ENCODE assay signal across 3 cellular contexts in the genomic region with DNA sequence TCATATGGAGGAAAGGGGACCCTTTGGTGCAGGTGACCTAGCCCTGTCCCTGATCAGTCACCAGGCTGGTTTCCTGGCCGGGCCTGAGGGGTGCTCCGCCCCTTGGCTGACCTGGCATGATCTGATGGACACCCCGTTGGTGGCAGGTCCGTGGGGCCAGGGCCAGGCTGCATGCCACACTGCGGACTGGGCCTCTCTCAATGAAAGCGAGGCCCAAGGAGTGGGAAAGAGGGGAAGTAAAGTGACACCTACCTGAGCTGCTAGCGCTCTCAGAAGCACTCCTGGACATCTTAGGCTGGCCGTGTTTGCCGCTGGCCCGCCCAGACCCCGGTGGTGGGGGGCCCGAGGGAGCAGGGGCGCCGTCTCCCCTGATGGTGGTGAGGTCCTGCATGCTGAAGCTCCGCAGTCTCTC.
TF ChIP-seq lines count a peak whose summit lies in the region.

No MANE protein-coding gene starts in this region.

TF ChIP-seq in GM23338, 12 proteins besides CTCF, POLR2A, EP300 and RAD21 (continues in another document):
- TF ChIP-seq, protein P1, sequence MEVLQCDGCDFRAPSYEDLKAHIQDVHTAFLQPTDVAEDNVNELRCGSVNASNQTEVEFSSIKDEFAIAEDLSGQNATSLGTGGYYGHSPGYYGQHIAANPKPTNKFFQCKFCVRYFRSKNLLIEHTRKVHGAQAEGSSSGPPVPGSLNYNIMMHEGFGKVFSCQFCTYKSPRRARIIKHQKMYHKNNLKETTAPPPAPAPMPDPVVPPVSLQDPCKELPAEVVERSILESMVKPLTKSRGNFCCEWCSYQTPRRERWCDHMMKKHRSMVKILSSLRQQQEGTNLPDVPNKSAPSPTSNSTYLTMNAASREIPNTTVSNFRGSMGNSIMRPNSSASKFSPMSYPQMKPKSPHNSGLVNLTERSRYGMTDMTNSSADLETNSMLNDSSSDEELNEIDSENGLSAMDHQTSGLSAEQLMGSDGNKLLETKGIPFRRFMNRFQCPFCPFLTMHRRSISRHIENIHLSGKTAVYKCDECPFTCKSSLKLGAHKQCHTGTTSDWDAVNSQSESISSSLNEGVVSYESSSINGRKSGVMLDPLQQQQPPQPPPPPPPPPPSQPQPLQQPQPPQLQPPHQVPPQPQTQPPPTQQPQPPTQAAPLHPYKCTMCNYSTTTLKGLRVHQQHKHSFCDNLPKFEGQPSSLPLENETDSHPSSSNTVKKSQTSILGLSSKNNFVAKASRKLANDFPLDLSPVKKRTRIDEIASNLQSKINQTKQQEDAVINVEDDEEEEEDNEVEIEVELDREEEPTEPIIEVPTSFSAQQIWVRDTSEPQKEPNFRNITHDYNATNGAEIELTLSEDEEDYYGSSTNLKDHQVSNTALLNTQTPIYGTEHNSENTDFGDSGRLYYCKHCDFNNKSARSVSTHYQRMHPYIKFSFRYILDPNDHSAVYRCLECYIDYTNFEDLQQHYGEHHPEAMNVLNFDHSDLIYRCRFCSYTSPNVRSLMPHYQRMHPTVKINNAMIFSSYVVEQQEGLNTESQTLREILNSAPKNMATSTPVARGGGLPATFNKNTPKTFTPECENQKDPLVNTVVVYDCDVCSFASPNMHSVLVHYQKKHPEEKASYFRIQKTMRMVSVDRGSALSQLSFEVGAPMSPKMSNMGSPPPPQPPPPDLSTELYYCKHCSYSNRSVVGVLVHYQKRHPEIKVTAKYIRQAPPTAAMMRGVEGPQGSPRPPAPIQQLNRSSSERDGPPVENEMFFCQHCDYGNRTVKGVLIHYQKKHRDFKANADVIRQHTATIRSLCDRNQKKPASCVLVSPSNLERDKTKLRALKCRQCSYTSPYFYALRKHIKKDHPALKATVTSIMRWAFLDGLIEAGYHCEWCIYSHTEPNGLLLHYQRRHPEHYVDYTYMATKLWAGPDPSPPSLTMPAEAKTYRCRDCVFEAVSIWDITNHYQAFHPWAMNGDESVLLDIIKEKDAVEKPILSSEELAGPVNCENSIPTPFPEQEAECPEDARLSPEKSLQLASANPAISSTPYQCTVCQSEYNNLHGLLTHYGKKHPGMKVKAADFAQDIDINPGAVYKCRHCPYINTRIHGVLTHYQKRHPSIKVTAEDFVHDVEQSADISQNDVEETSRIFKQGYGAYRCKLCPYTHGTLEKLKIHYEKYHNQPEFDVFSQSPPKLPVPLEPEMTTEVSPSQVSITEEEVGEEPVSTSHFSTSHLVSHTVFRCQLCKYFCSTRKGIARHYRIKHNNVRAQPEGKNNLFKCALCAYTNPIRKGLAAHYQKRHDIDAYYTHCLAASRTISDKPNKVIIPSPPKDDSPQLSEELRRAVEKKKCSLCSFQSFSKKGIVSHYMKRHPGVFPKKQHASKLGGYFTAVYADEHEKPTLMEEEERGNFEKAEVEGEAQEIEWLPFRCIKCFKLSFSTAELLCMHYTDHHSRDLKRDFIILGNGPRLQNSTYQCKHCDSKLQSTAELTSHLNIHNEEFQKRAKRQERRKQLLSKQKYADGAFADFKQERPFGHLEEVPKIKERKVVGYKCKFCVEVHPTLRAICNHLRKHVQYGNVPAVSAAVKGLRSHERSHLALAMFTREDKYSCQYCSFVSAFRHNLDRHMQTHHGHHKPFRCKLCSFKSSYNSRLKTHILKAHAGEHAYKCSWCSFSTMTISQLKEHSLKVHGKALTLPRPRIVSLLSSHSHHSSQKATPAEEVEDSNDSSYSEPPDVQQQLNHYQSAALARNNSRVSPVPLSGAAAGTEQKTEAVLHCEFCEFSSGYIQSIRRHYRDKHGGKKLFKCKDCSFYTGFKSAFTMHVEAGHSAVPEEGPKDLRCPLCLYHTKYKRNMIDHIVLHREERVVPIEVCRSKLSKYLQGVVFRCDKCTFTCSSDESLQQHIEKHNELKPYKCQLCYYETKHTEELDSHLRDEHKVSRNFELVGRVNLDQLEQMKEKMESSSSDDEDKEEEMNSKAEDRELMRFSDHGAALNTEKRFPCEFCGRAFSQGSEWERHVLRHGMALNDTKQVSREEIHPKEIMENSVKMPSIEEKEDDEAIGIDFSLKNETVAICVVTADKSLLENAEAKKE (CRISPR knock-in tag; IDR thresholded peaks at IDR 0.05), result no peak
- TF ChIP-seq ZNF331 (CRISPR knock-in tag; IDR thresholded peaks at IDR 0.05; ENCODE audit: low read depth) (no peak), CREB1 (CRISPR knock-in tag; IDR thresholded peaks at IDR 0.05; ENCODE audit: low read depth) (no peak), STAT1 (IDR thresholded peaks at IDR 0.05; ENCODE audit: unreplicated experiment) (no peak), ZNF114 (CRISPR knock-in tag; IDR thresholded peaks at IDR 0.05) (no peak)

TF ChIP-seq in K562, 482 proteins besides CTCF, POLR2A, EP300 and RAD21:
- TF ChIP-seq ZNF184 (CRISPR knock-in tag; IDR thresholded peaks at IDR 0.05), result no peak
- no peak for TF ChIP-seq PHF8 (IDR thresholded peaks at IDR 0.05; ENCODE audit: borderline replicate concordance, low read length)
- TF ChIP-seq NFXL1 (CRISPR knock-in tag; IDR thresholded peaks at IDR 0.05), result no peak
- TF ChIP-seq CHD2 (IDR thresholded peaks at IDR 0.05; ENCODE audit: low read depth, low read length), result no peak
- TF ChIP-seq ETV6 (IDR thresholded peaks at IDR 0.05; ENCODE audit: borderline replicate concordance in 1 of 2, low read depth in 2 of 2, low read length in 1 of 2), result no peak
- TF ChIP-seq ETV6 (CRISPR knock-in tag; IDR thresholded peaks at IDR 0.05; ENCODE audit: borderline replicate concordance), result no peak
- TF ChIP-seq, protein P2, sequence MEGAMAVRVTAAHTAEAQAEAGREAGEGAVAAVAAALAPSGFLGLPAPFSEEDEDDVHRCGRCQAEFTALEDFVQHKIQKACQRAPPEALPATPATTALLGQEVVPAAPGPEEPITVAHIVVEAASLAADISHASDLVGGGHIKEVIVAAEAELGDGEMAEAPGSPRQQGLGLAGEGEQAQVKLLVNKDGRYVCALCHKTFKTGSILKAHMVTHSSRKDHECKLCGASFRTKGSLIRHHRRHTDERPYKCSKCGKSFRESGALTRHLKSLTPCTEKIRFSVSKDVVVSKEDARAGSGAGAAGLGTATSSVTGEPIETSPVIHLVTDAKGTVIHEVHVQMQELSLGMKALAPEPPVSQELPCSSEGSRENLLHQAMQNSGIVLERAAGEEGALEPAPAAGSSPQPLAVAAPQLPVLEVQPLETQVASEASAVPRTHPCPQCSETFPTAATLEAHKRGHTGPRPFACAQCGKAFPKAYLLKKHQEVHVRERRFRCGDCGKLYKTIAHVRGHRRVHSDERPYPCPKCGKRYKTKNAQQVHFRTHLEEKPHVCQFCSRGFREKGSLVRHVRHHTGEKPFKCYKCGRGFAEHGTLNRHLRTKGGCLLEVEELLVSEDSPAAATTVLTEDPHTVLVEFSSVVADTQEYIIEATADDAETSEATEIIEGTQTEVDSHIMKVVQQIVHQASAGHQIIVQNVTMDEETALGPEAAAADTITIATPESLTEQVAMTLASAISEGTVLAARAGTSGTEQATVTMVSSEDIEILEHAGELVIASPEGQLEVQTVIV (CRISPR knock-in tag; IDR thresholded peaks at IDR 0.05; ENCODE audit: borderline replicate concordance), result no peak
- no peak for TF ChIP-seq ZNF165 (CRISPR knock-in tag; IDR thresholded peaks at IDR 0.05; ENCODE audit: borderline replicate concordance)
- no peak for TF ChIP-seq L3MBTL2 (IDR thresholded peaks at IDR 0.05)
- no peak for TF ChIP-seq ZNF24 (IDR thresholded peaks at IDR 0.05)
- TF ChIP-seq ZNF778 (CRISPR knock-in tag; IDR thresholded peaks at IDR 0.05), result no peak
- TF ChIP-seq, protein P3, sequence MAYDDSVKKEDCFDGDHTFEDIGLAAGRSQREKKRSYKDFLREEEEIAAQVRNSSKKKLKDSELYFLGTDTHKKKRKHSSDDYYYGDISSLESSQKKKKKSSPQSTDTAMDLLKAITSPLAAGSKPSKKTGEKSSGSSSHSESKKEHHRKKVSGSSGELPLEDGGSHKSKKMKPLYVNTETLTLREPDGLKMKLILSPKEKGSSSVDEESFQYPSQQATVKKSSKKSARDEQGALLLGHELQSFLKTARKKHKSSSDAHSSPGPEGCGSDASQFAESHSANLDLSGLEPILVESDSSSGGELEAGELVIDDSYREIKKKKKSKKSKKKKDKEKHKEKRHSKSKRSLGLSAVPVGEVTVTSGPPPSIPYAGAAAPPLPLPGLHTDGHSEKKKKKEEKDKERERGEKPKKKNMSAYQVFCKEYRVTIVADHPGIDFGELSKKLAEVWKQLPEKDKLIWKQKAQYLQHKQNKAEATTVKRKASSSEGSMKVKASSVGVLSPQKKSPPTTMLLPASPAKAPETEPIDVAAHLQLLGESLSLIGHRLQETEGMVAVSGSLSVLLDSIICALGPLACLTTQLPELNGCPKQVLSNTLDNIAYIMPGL (CRISPR knock-in tag; IDR thresholded peaks at IDR 0.05), result no peak
- TF ChIP-seq TAL1 (IDR thresholded peaks at IDR 0.05), result no peak
- TF ChIP-seq GABPB2 (CRISPR knock-in tag; conservative IDR thresholded peaks at IDR 0.05), result no peak
- TF ChIP-seq SAFB2 (IDR thresholded peaks at IDR 0.05; ENCODE audit: borderline replicate concordance, low read depth, low read length, severe bottlenecking), result no peak
- no peak for TF ChIP-seq GATAD2B (IDR thresholded peaks at IDR 0.05; ENCODE audit: borderline replicate concordance)
- no peak for TF ChIP-seq NFATC3 (IDR thresholded peaks at IDR 0.05)
- no peak for TF ChIP-seq MYNN (IDR thresholded peaks at IDR 0.05)
- TF ChIP-seq MYNN (CRISPR knock-in tag; IDR thresholded peaks at IDR 0.05), result no peak
- TF ChIP-seq PTTG1 (tag; IDR thresholded peaks at IDR 0.05; ENCODE audit: low read depth), result no peak

TF ChIP-seq in HepG2, 621 proteins besides CTCF, POLR2A, EP300 and RAD21:
- TF ChIP-seq, protein P4, sequence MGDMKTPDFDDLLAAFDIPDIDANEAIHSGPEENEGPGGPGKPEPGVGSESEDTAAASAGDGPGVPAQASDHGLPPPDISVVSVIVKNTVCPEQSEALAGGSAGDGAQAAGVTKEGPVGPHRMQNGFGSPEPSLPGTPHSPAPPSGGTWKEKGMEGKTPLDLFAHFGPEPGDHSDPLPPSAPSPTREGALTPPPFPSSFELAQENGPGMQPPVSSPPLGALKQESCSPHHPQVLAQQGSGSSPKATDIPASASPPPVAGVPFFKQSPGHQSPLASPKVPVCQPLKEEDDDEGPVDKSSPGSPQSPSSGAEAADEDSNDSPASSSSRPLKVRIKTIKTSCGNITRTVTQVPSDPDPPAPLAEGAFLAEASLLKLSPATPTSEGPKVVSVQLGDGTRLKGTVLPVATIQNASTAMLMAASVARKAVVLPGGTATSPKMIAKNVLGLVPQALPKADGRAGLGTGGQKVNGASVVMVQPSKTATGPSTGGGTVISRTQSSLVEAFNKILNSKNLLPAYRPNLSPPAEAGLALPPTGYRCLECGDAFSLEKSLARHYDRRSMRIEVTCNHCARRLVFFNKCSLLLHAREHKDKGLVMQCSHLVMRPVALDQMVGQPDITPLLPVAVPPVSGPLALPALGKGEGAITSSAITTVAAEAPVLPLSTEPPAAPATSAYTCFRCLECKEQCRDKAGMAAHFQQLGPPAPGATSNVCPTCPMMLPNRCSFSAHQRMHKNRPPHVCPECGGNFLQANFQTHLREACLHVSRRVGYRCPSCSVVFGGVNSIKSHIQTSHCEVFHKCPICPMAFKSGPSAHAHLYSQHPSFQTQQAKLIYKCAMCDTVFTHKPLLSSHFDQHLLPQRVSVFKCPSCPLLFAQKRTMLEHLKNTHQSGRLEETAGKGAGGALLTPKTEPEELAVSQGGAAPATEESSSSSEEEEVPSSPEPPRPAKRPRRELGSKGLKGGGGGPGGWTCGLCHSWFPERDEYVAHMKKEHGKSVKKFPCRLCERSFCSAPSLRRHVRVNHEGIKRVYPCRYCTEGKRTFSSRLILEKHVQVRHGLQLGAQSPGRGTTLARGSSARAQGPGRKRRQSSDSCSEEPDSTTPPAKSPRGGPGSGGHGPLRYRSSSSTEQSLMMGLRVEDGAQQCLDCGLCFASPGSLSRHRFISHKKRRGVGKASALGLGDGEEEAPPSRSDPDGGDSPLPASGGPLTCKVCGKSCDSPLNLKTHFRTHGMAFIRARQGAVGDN (CRISPR knock-in tag; IDR thresholded peaks at IDR 0.05), result peak; percentile 8; the same call in 1 of the 2 replicates
- TF ChIP-seq, protein P5, sequence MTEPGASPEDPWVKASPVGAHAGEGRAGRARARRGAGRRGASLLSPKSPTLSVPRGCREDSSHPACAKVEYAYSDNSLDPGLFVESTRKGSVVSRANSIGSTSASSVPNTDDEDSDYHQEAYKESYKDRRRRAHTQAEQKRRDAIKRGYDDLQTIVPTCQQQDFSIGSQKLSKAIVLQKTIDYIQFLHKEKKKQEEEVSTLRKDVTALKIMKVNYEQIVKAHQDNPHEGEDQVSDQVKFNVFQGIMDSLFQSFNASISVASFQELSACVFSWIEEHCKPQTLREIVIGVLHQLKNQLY (CRISPR knock-in tag; IDR thresholded peaks at IDR 0.05), result no peak
- TF ChIP-seq TOE1 (CRISPR knock-in tag; IDR thresholded peaks at IDR 0.05) (no peak), SP4 (CRISPR knock-in tag; IDR thresholded peaks at IDR 0.05) (no peak), SCMH1 (CRISPR knock-in tag; IDR thresholded peaks at IDR 0.05; ENCODE audit: borderline replicate concordance) (no peak), ZNF768 (CRISPR knock-in tag; IDR thresholded peaks at IDR 0.05) (0 out of 2 replicates have a peak, but pooled peaks have one; percentile 19), ZNF746 (CRISPR knock-in tag; IDR thresholded peaks at IDR 0.05) (no peak), SAP130 (CRISPR knock-in tag; IDR thresholded peaks at IDR 0.05; ENCODE audit: low read depth) (no peak), KLF15 (CRISPR knock-in tag; IDR thresholded peaks at IDR 0.05; ENCODE audit: borderline replicate concordance) (no peak), PCBP2 (optimal IDR thresholded peaks at IDR 0.05; ENCODE audit: low read depth, low read length, poor library complexity, severe bottlenecking) (no peak)
- TF ChIP-seq, protein P6, sequence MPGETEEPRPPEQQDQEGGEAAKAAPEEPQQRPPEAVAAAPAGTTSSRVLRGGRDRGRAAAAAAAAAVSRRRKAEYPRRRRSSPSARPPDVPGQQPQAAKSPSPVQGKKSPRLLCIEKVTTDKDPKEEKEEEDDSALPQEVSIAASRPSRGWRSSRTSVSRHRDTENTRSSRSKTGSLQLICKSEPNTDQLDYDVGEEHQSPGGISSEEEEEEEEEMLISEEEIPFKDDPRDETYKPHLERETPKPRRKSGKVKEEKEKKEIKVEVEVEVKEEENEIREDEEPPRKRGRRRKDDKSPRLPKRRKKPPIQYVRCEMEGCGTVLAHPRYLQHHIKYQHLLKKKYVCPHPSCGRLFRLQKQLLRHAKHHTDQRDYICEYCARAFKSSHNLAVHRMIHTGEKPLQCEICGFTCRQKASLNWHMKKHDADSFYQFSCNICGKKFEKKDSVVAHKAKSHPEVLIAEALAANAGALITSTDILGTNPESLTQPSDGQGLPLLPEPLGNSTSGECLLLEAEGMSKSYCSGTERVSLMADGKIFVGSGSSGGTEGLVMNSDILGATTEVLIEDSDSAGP (CRISPR knock-in tag; IDR thresholded peaks at IDR 0.05; ENCODE audit: borderline replicate concordance), result no peak
